In the genomic region with DNA sequence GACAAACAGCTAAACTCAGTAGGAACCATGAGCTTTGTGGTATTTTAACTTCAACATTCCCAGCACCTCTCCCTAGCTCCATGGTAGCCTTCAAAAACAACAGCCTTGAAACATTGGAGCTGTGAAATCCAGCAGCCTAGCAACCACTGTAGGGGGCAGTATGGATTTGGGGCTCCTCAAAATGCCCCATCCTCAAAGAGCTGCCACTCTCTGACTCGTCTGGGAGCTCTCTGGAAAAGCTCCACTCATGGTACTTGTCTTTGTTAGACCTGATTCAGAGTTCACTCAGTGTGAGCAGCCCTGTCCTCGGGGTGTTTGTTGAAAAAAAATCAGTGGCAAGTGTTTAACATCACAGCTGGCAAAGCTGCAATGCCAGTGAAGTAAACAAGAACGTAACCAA, we compare ENCODE assay signal across 33 cellular contexts.
DNase-seq lines count a peak whose midpoint lies in the region; TF ChIP-seq lines count a peak whose summit lies in the region.
"Had no signal": no experiment of that assay in that cellular context is flagged by ENCODE, and none has a peak within 500 bp of the region (broad histone marks: within the 10 kb centered on the region; RNA-seq: fewer than 3 reads in every experiment).

No MANE protein-coding gene starts in this region.

- H3K79me2 ChIP-seq in mesendoderm (ENCODE audit: control insufficient read depth, insufficient read depth, low read length), result no peaks in the 10 kb centered on the region

- TF ChIP-seq CTCF in GM13977 (IDR thresholded peaks at IDR 0.05; ENCODE audit: extremely low read depth, insufficient read depth, missing control alignments) (peak; percentile 3), endodermal cell (conservative IDR thresholded peaks at IDR 0.05) (peak; percentile 55)

- H2BK120ac ChIP-seq in mesendoderm (ENCODE audit: low read depth, low read length), result no peak overlapping the region

- no peak overlapping the region for H3K9ac ChIP-seq in endodermal cell (ENCODE audit: extremely low read depth, low read length, poor library complexity, severe bottlenecking)
- H3K9ac ChIP-seq in mesendoderm (ENCODE audit: low read length), result no peak overlapping the region

- no peak overlapping the region for H3K4me3 Mint-ChIP-seq in endodermal cell
- H3K4me3 Mint-ChIP-seq: activated naive CD8-positive, alpha-beta T cell treated with anti-CD3 and anti-CD28 coated beads, Interleukin-2, amount 10 ng/mL, durations not matched to agents 7 days and 5 days; activated T-cell treated with anti-CD3 and anti-CD28 coated beads, Interleukin-2, amount 50 U/mL, for 24 hours; CD8-positive, alpha-beta memory T cell; nephron progenitor cell had no signal

- no peak overlapping the region for H3K4ac ChIP-seq in mesendoderm (ENCODE audit: low read depth, low read length)

- 70 to 77% methylated on average over 2 to 3 of the region's 3 CpGs for WGBS in endodermal cell (ENCODE audit: insufficient coverage in 1 of 2, insufficient read length in 1 of 2), 2 experiments
- WGBS in mesendoderm (ENCODE audit: extremely low coverage, insufficient coverage, low lambda C conversion rate), result no CpG with 5 or more reads among the region's 3 CpGs

- H2BK5ac ChIP-seq in mesendoderm (ENCODE audit: low read length), result no peak overlapping the region

- H3K36me3 Mint-ChIP-seq in endodermal cell (ENCODE audit: low read depth), result no peaks in the 10 kb centered on the region
- H3K36me3 Mint-ChIP-seq: activated naive CD8-positive, alpha-beta T cell treated with anti-CD3 and anti-CD28 coated beads, Interleukin-2, amount 10 ng/mL, durations not matched to agents 7 days and 5 days; CD8-positive, alpha-beta memory T cell had no signal

- no peak overlapping the region for H4K8ac ChIP-seq in mesendoderm (ENCODE audit: low read depth, low read length)

- no peak overlapping the region for H3K23ac ChIP-seq in mesendoderm (ENCODE audit: low read length)

- H3K9me3 Mint-ChIP-seq in endodermal cell, result no peaks in the 10 kb centered on the region
- H3K9me3 Mint-ChIP-seq: activated naive CD8-positive, alpha-beta T cell treated with anti-CD3 and anti-CD28 coated beads, Interleukin-2, amount 10 ng/mL, durations not matched to agents 7 days and 5 days; activated T-cell treated with anti-CD3 and anti-CD28 coated beads, Interleukin-2, amount 50 U/mL, for 24 hours; nephron progenitor cell had no signal

- no peaks in the 10 kb centered on the region for H3K27me3 ChIP-seq in endodermal cell (ENCODE audit: control insufficient read depth, insufficient read depth, low read length, poor library complexity, severe bottlenecking)
- no peaks in the 10 kb centered on the region for H3K27me3 ChIP-seq in mesendoderm (ENCODE audit: insufficient read depth, low read length, poor library complexity)
- H3K27me3 ChIP-seq: esophagus squamous epithelium, ovary, Peyer's patch, right atrium auricular region, upper lobe of right lung had no signal

- in situ Hi-C loops in GM13977 (cut with MboI; ENCODE audit: low pct_unique_long_range_greater_than_20kb, low sequenced_read_pairs, unreplicated experiment), result no loop called here

- H3K56ac ChIP-seq in mesendoderm (ENCODE audit: low read length), result no peak overlapping the region

- no peak overlapping the region for H3K27ac ChIP-seq in endodermal cell (ENCODE audit: low read depth, low read length)
- no peak overlapping the region for H3K27ac ChIP-seq in mesendoderm (ENCODE audit: low read depth, low read length)
- H3K27ac ChIP-seq: esophagus squamous epithelium, ovary, Peyer's patch, right atrium auricular region, upper lobe of right lung had no signal

- H3K9me3 ChIP-seq in endodermal cell (ENCODE audit: control insufficient read depth, low read length), result no peaks in the 10 kb centered on the region
- H3K9me3 ChIP-seq: esophagus squamous epithelium, HAP-1, ovary, Peyer's patch, right atrium auricular region, upper lobe of right lung had no signal

- H3K4me2 ChIP-seq in mesendoderm (ENCODE audit: low read length), result no peak overlapping the region
- H3K4me2 ChIP-seq: smooth muscle cell had no signal

- no peaks in the 10 kb centered on the region for H3K27me3 Mint-ChIP-seq in endodermal cell (ENCODE audit: insufficient read depth)

- H2BK15ac ChIP-seq in mesendoderm (replicated peaks; ENCODE audit: low read depth), result no peak overlapping the region

- H3K27ac Mint-ChIP-seq in endodermal cell, result no peak overlapping the region
- H3K27ac Mint-ChIP-seq: activated naive CD8-positive, alpha-beta T cell treated with anti-CD3 and anti-CD28 coated beads, Interleukin-2, amount 10 ng/mL, durations not matched to agents 7 days and 5 days; activated T-cell treated with anti-CD3 and anti-CD28 coated beads, Interleukin-2, amount 50 U/mL, for 24 hours; CD8-positive, alpha-beta memory T cell; nephron progenitor cell had no signal

- DNase-seq in GM13977 (ENCODE audit: low spot score) (no peak), RPMI7951 (ENCODE audit: low read depth) (peak; percentile 3), endodermal cell (peak; percentile 59), mesendoderm (peak; percentile 79), HUDEP-2 (lab: John Stamatoyannopoulos, UW; ENCODE audit: unreplicated experiment in 76 of 76) (no peak), DMS79 (lab: John Stamatoyannopoulos, UW) (no peak)
- DNase-seq in stimulated activated CD4-positive, alpha-beta T cell treated with anti-CD3 and anti-CD28 coated beads, Interleukin-2, amount 100 ng/mL, for 48 hours, result no peak
- no peak for DNase-seq in activated naive CD4-positive, alpha-beta T cell (lab: John Stamatoyannopoulos, UW)
- DNase-seq: activated CD4-positive, alpha-beta T cell treated with anti-CD3 and anti-CD28 coated beads, Interleukin-2, amount 50 U/mL, for 1 hour; activated gamma-delta T cell; activated naive CD8-positive, alpha-beta T cell treated with anti-CD3 and anti-CD28 coated beads, Interleukin-2, amount 10 ng/mL, durations not matched to agents 7 days and 5 days; activated T-cell treated with anti-CD3 and anti-CD28 coated beads, Interleukin-2, amount 50 U/mL, for 24 hours; CD8-positive, alpha-beta memory T cell; central memory CD4-positive, alpha-beta T cell; DMS153; esophagus squamous epithelium; foreskin melanocyte; Kasumi-1; left colon; MV-4-11; NCI-H1436 treated with DMSO at 0.1 percent for 48 hours; NCI-H226; NCI-H774; nephron progenitor cell; ovary; Peyer's patch; SHP77 treated with DMSO at 0.1 percent for 48 hours; stimulated activated naive CD8-positive, alpha-beta T cell treated with anti-CD3 and anti-CD28 coated beads, Interleukin-15, Interleukin-2, amounts not matched to agents 100 U/mL and 50 U/mL, for 24 hours; T1000; upper lobe of right lung had no signal

- H3K4me1 ChIP-seq in endodermal cell (ENCODE audit: control insufficient read depth, insufficient read depth, low read length) (no peaks in the 10 kb centered on the region), mesendoderm (ENCODE audit: control insufficient read depth, low read depth, low read length) (no peaks in the 10 kb centered on the region)
- H3K4me1 ChIP-seq: esophagus squamous epithelium, HAP-1, Peyer's patch, right atrium auricular region, upper lobe of right lung had no signal

- no peak overlapping the region for H3K4me3 ChIP-seq in endodermal cell (ENCODE audit: low read length)
- H3K4me3 ChIP-seq in mesendoderm (ENCODE audit: low read length), result no peak overlapping the region
- H3K4me3 ChIP-seq: esophagus squamous epithelium, HAP-1, ovary, Peyer's patch, right atrium auricular region, smooth muscle cell, upper lobe of right lung had no signal

- H2AK5ac ChIP-seq in mesendoderm (ENCODE audit: low read length), result no peak overlapping the region

- no peaks in the 10 kb centered on the region for H3K4me1 Mint-ChIP-seq in endodermal cell
- H3K4me1 Mint-ChIP-seq: activated naive CD8-positive, alpha-beta T cell treated with anti-CD3 and anti-CD28 coated beads, Interleukin-2, amount 10 ng/mL, durations not matched to agents 7 days and 5 days; CD8-positive, alpha-beta memory T cell; nephron progenitor cell had no signal

- H3K36me3 ChIP-seq in endodermal cell (ENCODE audit: control insufficient read depth, insufficient read depth, low read length), result no peaks in the 10 kb centered on the region
- H3K36me3 ChIP-seq in mesendoderm (ENCODE audit: control insufficient read depth, insufficient read depth, low read length), result no peaks in the 10 kb centered on the region
- H3K36me3 ChIP-seq: esophagus squamous epithelium, HAP-1, ovary, Peyer's patch, right atrium auricular region, upper lobe of right lung had no signal

- H3K18ac ChIP-seq in mesendoderm (ENCODE audit: low read length), result no peak overlapping the region

- no peaks in the 10 kb centered on the region for H3K79me1 ChIP-seq in mesendoderm (ENCODE audit: low read length)

- H4K5ac ChIP-seq in mesendoderm (ENCODE audit: low read length), result no peak overlapping the region

Comparison
In these comparisons a context has a peak if more than half of its experiments do, and no peak if none do; other contexts are left out.
1. DNase-seq: peak in RPMI7951 (single experiment), endodermal cell (single experiment) and mesendoderm (single experiment); none in GM13977 (single experiment), stimulated activated CD4-positive, alpha-beta T cell treated with anti-CD3 and anti-CD28 coated beads, Interleukin-2, amount 100 ng/mL, for 48 hours (0 of 2), HUDEP-2 (0 of 76), activated naive CD4-positive, alpha-beta T cell (0 of 4) and DMS79 (single experiment).